In the genomic region with DNA sequence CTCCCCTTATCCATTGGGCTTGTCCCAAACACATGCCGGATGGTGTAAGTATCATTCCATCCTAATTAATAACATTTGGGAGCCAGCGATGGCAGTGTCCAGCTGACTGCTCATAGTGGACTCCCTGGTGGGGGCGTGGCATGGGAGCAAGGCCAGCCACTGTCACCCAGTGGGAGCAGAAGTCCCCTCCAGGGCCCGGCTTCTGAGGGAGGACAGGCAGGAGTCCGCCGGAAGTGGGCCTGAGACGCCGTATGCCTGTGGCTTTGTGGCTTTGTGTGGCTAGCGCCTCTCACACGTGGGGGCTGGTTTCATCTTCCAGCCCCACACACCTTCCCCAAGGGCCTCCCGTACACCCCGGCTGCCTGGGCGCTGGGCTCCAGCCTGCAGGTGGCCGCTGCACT, we compare ENCODE assay signal across 17 cellular contexts.
DNase-seq lines count a peak whose midpoint lies in the region; ATAC-seq, FAIRE-seq and TF ChIP-seq lines count a peak whose summit lies in the region.
"Had no signal": no experiment of that assay in that cellular context is flagged by ENCODE, and none has a peak within 500 bp of the region (broad histone marks: within the 10 kb centered on the region; RNA-seq: fewer than 3 reads in every experiment).

No MANE protein-coding gene starts in this region.

- H3K4me3 Mint-ChIP-seq in chondrocyte (ENCODE audit: unreplicated experiment): no peak overlapping the region
- H3K4me3 Mint-ChIP-seq in natural killer cell: no peak overlapping the region
- H3K4me3 Mint-ChIP-seq: stimulated activated naive CD8-positive, alpha-beta T cell treated with anti-CD3 and anti-CD28 coated beads, Interleukin-15, amount 100 ng/mL, for 72 hours; T-cell had no signal

- H3K9ac ChIP-seq in GM23248: no peak overlapping the region

- H3K4me1 Mint-ChIP-seq in chondrocyte (ENCODE audit: low read depth) (no peaks in the 10 kb centered on the region), natural killer cell (no peaks in the 10 kb centered on the region)

- H3K79me2 ChIP-seq in GM23248 (ENCODE audit: insufficient read depth): no peaks in the 10 kb centered on the region

- H3K36me3 Mint-ChIP-seq in chondrocyte (ENCODE audit: low read depth): no peaks in the 10 kb centered on the region
- no peaks in the 10 kb centered on the region for H3K36me3 Mint-ChIP-seq in natural killer cell
- H3K36me3 Mint-ChIP-seq: T-cell had no signal

- no peak for FAIRE-seq in D721Med (lab: Jason Lieb, UNC)
- FAIRE-seq: astrocyte had no signal

- H3K4me1 ChIP-seq in GM23248 (ENCODE audit: insufficient read depth): no peaks in the 10 kb centered on the region
- H3K4me1 ChIP-seq: upper lobe of left lung had no signal

- H2AFZ ChIP-seq in GM23248: no peak overlapping the region

- peak in 2 of 3 donors; percentile 8 to 69 for ATAC-seq in natural killer cell
- no peak for ATAC-seq in GM18870 (IDR thresholded peaks at IDR 0.05; ENCODE audit: unreplicated experiment)
- ATAC-seq: stimulated activated naive CD8-positive, alpha-beta T cell treated with anti-CD3 and anti-CD28 coated beads, Interleukin-15, amount 100 ng/mL, for 72 hours; T-cell had no signal

- intact Hi-C loops in natural killer cell (cut with micrococcal nuclease): no loop called here

- H3K27ac Mint-ChIP-seq in chondrocyte (ENCODE audit: unreplicated experiment) (no peak overlapping the region), natural killer cell (no peak overlapping the region)
- H3K27ac Mint-ChIP-seq: stimulated activated naive CD8-positive, alpha-beta T cell treated with anti-CD3 and anti-CD28 coated beads, Interleukin-15, amount 100 ng/mL, for 72 hours; T-cell had no signal

- H3K36me3 ChIP-seq in GM23248 (ENCODE audit: low read depth): no peaks in the 10 kb centered on the region
- H3K36me3 ChIP-seq: upper lobe of left lung had no signal

- DNase-seq in AG10803 (ENCODE audit: low read depth) (peak; percentile 69), GM23248 (peak; percentile 21), chondrocyte (ENCODE audit: low spot score) (peak; percentile 88), natural killer cell (no peak), D721Med (ENCODE audit: insufficient read length, low spot score) (no peak), putamen (ENCODE audit: low spot score) (no peak)
- DNase-seq in stimulated activated CD4-positive, alpha-beta T cell treated with anti-CD3 and anti-CD28 coated beads, Interleukin-2, amount 100 ng/mL, for 24 hours: no peak
- DNase-seq: activated naive CD4-positive, alpha-beta T cell treated with Interleukin-2 at 50 U/mL for 16 hours; Caco-2; kidney glomerular epithelial cell; midbrain; stimulated activated naive CD8-positive, alpha-beta T cell treated with anti-CD3 and anti-CD28 coated beads, Interleukin-15, amount 100 ng/mL, for 72 hours; T-cell had no signal

- H3K9me3 Mint-ChIP-seq in chondrocyte (ENCODE audit: low read depth) (no peaks in the 10 kb centered on the region), natural killer cell (no peaks in the 10 kb centered on the region)
- H3K9me3 Mint-ChIP-seq: stimulated activated naive CD8-positive, alpha-beta T cell treated with anti-CD3 and anti-CD28 coated beads, Interleukin-15, amount 100 ng/mL, for 72 hours; T-cell had no signal

- H4K20me1 ChIP-seq in GM23248 (ENCODE audit: insufficient read depth): no peaks in the 10 kb centered on the region

- no peaks in the 10 kb centered on the region for H3F3A ChIP-seq in GM23248 (ENCODE audit: insufficient read depth)

- H3K4me2 ChIP-seq in GM23248 (ENCODE audit: unreplicated experiment): no peak overlapping the region

- H3K27ac ChIP-seq in GM23248: no peak overlapping the region
- H3K27ac ChIP-seq: neutrophil, upper lobe of left lung had no signal

- in situ Hi-C loops in GM23248 (cut with MboI): no loop called here

- H3K9me2 ChIP-seq in GM23248 (ENCODE audit: insufficient read depth): no peaks in the 10 kb centered on the region

- H3K27me3 Mint-ChIP-seq in chondrocyte (ENCODE audit: low read depth) (peaks cover 3% of the 10 kb centered on the region), natural killer cell (ENCODE audit: low read depth in 2 of 2) (no peaks in the 10 kb centered on the region)
- H3K27me3 Mint-ChIP-seq: stimulated activated naive CD8-positive, alpha-beta T cell treated with anti-CD3 and anti-CD28 coated beads, Interleukin-15, amount 100 ng/mL, for 72 hours; T-cell had no signal

- 69 to 72% methylated on average over 13 to 14 of the region's 14 CpGs for WGBS in GM23248 (ENCODE audit: low coverage in 1 of 2, low lambda C conversion rate in 2 of 2, missing lambda C conversion rate in 2 of 2), 2 experiments

- H3K27me3 ChIP-seq in GM23248 (replicated peaks; ENCODE audit: insufficient read depth): 0 out of 2 replicates have a peak, but pooled peaks cover 9% of the 10 kb centered on the region
- H3K27me3 ChIP-seq: neutrophil, upper lobe of left lung had no signal

- TF ChIP-seq CTCF in AG10803 (conservative IDR thresholded peaks at IDR 0.05; ENCODE audit: low read length): no peak
- TF ChIP-seq CTCF in chondrocyte (IDR thresholded peaks at IDR 0.05): no peak
- no peak for TF ChIP-seq CTCF in natural killer cell (IDR thresholded peaks at IDR 0.05)
- no peak for TF ChIP-seq CTCF in D721Med (IDR thresholded peaks at IDR 0.05; ENCODE audit: insufficient read depth, missing control alignments)

- H3K4me3 ChIP-seq in AG10803 (ENCODE audit: low read length) (no peak overlapping the region), GM23248 (no peak overlapping the region)
- H3K4me3 ChIP-seq: upper lobe of left lung had no signal

- H3K9me3 ChIP-seq in GM23248 (ENCODE audit: low read depth): no peaks in the 10 kb centered on the region
- H3K9me3 ChIP-seq: Caco-2, neutrophil, upper lobe of left lung had no signal

Comparison
In these comparisons a context has a peak if more than half of its experiments do, and no peak if none do; other contexts are left out.
1. DNase-seq: peak in AG10803 (single experiment), GM23248 (single experiment) and chondrocyte (single experiment); none in natural killer cell (single experiment), D721Med (single experiment), putamen (single experiment) and stimulated activated CD4-positive, alpha-beta T cell treated with anti-CD3 and anti-CD28 coated beads, Interleukin-2, amount 100 ng/mL, for 24 hours (0 of 2).